1 cellular context compared by ENCODE assay signal in genomic region chr2:363823-364470, GRCh38.
TF ChIP-seq lines count a peak whose summit lies in the region.

No MANE protein-coding gene starts in this region.

TF ChIP-seq in HCT116, 20 proteins besides CTCF, POLR2A, EP300 and RAD21 (continued from another document):
- TF ChIP-seq, protein P1, sequence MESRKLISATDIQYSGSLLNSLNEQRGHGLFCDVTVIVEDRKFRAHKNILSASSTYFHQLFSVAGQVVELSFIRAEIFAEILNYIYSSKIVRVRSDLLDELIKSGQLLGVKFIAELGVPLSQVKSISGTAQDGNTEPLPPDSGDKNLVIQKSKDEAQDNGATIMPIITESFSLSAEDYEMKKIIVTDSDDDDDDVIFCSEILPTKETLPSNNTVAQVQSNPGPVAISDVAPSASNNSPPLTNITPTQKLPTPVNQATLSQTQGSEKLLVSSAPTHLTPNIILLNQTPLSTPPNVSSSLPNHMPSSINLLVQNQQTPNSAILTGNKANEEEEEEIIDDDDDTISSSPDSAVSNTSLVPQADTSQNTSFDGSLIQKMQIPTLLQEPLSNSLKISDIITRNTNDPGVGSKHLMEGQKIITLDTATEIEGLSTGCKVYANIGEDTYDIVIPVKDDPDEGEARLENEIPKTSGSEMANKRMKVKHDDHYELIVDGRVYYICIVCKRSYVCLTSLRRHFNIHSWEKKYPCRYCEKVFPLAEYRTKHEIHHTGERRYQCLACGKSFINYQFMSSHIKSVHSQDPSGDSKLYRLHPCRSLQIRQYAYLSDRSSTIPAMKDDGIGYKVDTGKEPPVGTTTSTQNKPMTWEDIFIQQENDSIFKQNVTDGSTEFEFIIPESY (IDR thresholded peaks at IDR 0.05; ENCODE audit: extremely low read depth, insufficient replicate concordance, low read length): no peak
- no peak for TF ChIP-seq TCF7L2 (IDR thresholded peaks at IDR 0.05; ENCODE audit: borderline replicate concordance, extremely low read depth, insufficient read depth, insufficient read length)
- TF ChIP-seq ZFX (IDR thresholded peaks at IDR 0.05): no peak
- TF ChIP-seq EZH2 (IDR thresholded peaks at IDR 0.05): peak; percentile 90; the same call in 1 of the 2 replicates
- TF ChIP-seq, protein P2, sequence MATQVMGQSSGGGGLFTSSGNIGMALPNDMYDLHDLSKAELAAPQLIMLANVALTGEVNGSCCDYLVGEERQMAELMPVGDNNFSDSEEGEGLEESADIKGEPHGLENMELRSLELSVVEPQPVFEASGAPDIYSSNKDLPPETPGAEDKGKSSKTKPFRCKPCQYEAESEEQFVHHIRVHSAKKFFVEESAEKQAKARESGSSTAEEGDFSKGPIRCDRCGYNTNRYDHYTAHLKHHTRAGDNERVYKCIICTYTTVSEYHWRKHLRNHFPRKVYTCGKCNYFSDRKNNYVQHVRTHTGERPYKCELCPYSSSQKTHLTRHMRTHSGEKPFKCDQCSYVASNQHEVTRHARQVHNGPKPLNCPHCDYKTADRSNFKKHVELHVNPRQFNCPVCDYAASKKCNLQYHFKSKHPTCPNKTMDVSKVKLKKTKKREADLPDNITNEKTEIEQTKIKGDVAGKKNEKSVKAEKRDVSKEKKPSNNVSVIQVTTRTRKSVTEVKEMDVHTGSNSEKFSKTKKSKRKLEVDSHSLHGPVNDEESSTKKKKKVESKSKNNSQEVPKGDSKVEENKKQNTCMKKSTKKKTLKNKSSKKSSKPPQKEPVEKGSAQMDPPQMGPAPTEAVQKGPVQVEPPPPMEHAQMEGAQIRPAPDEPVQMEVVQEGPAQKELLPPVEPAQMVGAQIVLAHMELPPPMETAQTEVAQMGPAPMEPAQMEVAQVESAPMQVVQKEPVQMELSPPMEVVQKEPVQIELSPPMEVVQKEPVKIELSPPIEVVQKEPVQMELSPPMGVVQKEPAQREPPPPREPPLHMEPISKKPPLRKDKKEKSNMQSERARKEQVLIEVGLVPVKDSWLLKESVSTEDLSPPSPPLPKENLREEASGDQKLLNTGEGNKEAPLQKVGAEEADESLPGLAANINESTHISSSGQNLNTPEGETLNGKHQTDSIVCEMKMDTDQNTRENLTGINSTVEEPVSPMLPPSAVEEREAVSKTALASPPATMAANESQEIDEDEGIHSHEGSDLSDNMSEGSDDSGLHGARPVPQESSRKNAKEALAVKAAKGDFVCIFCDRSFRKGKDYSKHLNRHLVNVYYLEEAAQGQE (IDR thresholded peaks at IDR 0.05; ENCODE audit: low read depth): no peak
- TF ChIP-seq SRF (IDR thresholded peaks at IDR 0.05; ENCODE audit: low read depth): no peak
- 0 out of 2 replicates have a peak, but pooled peaks have one; percentile 45 for TF ChIP-seq EZH2phosphoT487 (IDR thresholded peaks at IDR 0.05; ENCODE audit: borderline replicate concordance)
- TF ChIP-seq, protein P3, sequence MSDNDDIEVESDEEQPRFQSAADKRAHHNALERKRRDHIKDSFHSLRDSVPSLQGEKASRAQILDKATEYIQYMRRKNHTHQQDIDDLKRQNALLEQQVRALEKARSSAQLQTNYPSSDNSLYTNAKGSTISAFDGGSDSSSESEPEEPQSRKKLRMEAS (IDR thresholded peaks at IDR 0.05): no peak
- no peak for TF ChIP-seq CEBPB (IDR thresholded peaks at IDR 0.05; ENCODE audit: low read depth)
- TF ChIP-seq ZNF274 (IDR thresholded peaks at IDR 0.05; ENCODE audit: low read depth, low read length): no peak
